23 cellular contexts compared by ENCODE assay signal in genomic region chr11:71115770-71116434, GRCh38.
A peak's percentile ranks its signal among the peaks of the same experiment; 100 is the strongest.
DNase-seq lines count a peak whose midpoint lies in the region; ATAC-seq, FAIRE-seq and TF ChIP-seq lines count a peak whose summit lies in the region.
"Had no signal": no experiment of that assay in that cellular context is flagged by ENCODE, and none has a peak within 500 bp of the region (broad histone marks: within the 10 kb centered on the region; RNA-seq: fewer than 3 reads in every experiment).

No MANE protein-coding gene starts in this region.

- peaks cover 16% of the 10 kb centered on the region; the same call in 2 of the 3 replicates for H3K4me1 ChIP-seq in A549
- peaks cover 17% of the 10 kb centered on the region for H3K4me1 ChIP-seq in neural progenitor cell

- H3K27ac ChIP-seq in A549 (no peak overlapping the region), neural progenitor cell (no peak overlapping the region)
- H3K27ac ChIP-seq: C4-2B had no signal

- WGBS in A549 (ENCODE audit: missing lambda C conversion rate), result 90% methylated on average over 12 of the region's 12 CpGs

- no peaks in the 10 kb centered on the region for H3K27me3 ChIP-seq in neural progenitor cell

- DNase-seq in A549 (ENCODE audit: low read depth in 1 of 2, low spot score in 1 of 2) (no peak), DMS79 (lab: John Stamatoyannopoulos, UW) (peak; percentile 89), MV-4-11 (lab: John Stamatoyannopoulos, UW) (peak; percentile 84), fibroblast of mammary gland (ENCODE audit: low read depth) (peak; percentile 8), NCI-H446 treated with DMSO at 0.1 percent for 48 hours (lab: John Stamatoyannopoulos, UW) (no peak), D721Med (ENCODE audit: insufficient read length, low spot score) (no peak), neural progenitor cell (ENCODE audit: low spot score) (no peak)
- no peak for DNase-seq in stimulated activated naive CD4-positive, alpha-beta T cell treated with Interleukin-2 at 50 U/mL for 16 hours (lab: John Stamatoyannopoulos, UW)
- DNase-seq: GDM1, KBM-7, NCI-H1092, NCI-H1436 treated with DMSO at 0.1 percent for 48 hours, NCI-H2029, NCI-H2171 treated with DMSO at 0.1 percent for 48 hours, NCI-H446, NCI-H748 treated with DMSO at 0.1 percent for 48 hours, PC-3, SHP77 treated with DMSO at 0.1 percent for 48 hours, T-helper 1 cell had no signal

- no peak for TF ChIP-seq POLR2A in A549 (IDR thresholded peaks at IDR 0.05; ENCODE audit: low read length)

- CTCF ChIA-PET in A549 (lab: Yijun Ruan, JAX), result interaction anchor here (0.9 to 1.0 kb wide), 3 partner anchors 213 to 258 kb away, joined by 3 read pairs; no protein-coding TSS in a partner anchor

- no peak for TF ChIP-seq EP300 in A549 (IDR thresholded peaks at IDR 0.05)

- peaks cover 19% of the 10 kb centered on the region for H3K4me1 Mint-ChIP-seq in neural progenitor cell

- no peak for TF ChIP-seq RAD21 in A549 (conservative IDR thresholded peaks at IDR 0.05 in 1 of 2, IDR thresholded peaks at IDR 0.05 in 1 of 2)

- no peaks in the 10 kb centered on the region for H3K79me2 ChIP-seq in neural progenitor cell (ENCODE audit: low read depth)

- ATAC-seq in A549, result no peak
- ATAC-seq: GM23338, PC-3, SK-N-SH treated with all-trans-retinoic acid at 6 μM for 48 hours had no signal

- FAIRE-seq in A549 (lab: Jason Lieb, UNC) (no peak), D721Med (lab: Jason Lieb, UNC) (no peak)
- FAIRE-seq: GM19239 had no signal

- TF ChIP-seq CTCF in A549 (IDR thresholded peaks at IDR 0.05) (no peak), fibroblast of mammary gland (conservative IDR thresholded peaks at IDR 0.05; ENCODE audit: control insufficient read depth, insufficient read depth, low read depth, low read length) (no peak), D721Med (IDR thresholded peaks at IDR 0.05; ENCODE audit: insufficient read depth, missing control alignments) (no peak), neural progenitor cell (IDR thresholded peaks at IDR 0.05) (no peak)

- H4K20me1 ChIP-seq in neural progenitor cell (ENCODE audit: low read depth), result no peaks in the 10 kb centered on the region

- H3K36me3 ChIP-seq in neural progenitor cell, result no peaks in the 10 kb centered on the region

- no peak overlapping the region for H2AFZ ChIP-seq in neural progenitor cell (replicated peaks)
- H2AFZ ChIP-seq: GM23338 had no signal

- H3K9ac ChIP-seq in neural progenitor cell, result no peak overlapping the region

- H3K4me3 ChIP-seq in A549 (no peak overlapping the region), fibroblast of mammary gland (ENCODE audit: control insufficient read depth, low read depth, low read length) (no peak overlapping the region), neural progenitor cell (no peak overlapping the region)
- H3K4me3 ChIP-seq: GM23338 had no signal

- H3K4me2 ChIP-seq in A549, result no peak overlapping the region
- no peak overlapping the region for H3K4me2 ChIP-seq in neural progenitor cell
- H3K4me2 ChIP-seq: GM23338 had no signal

- no peak overlapping the region for H3K4me3 Mint-ChIP-seq in neural progenitor cell
- H3K4me3 Mint-ChIP-seq: GM23338 had no signal

- H3F3A ChIP-seq in neural progenitor cell (ENCODE audit: low read depth), result peaks cover 5% of the 10 kb centered on the region

- no peaks in the 10 kb centered on the region for H3K9me3 Mint-ChIP-seq in neural progenitor cell
- H3K9me3 Mint-ChIP-seq: GM23338 had no signal

- no peak overlapping the region for H3K27ac Mint-ChIP-seq in neural progenitor cell
- H3K27ac Mint-ChIP-seq: GM23338 had no signal

- no peaks in the 10 kb centered on the region for H3K36me3 Mint-ChIP-seq in neural progenitor cell

- POLR2A ChIA-PET in A549 (lab: Yijun Ruan, JAX), result no interaction called here

- H3K9me3 ChIP-seq in A549 (no peaks in the 10 kb centered on the region), neural progenitor cell (ENCODE audit: low read depth) (no peaks in the 10 kb centered on the region)

- peaks cover 4% of the 10 kb centered on the region for H3K27me3 Mint-ChIP-seq in neural progenitor cell (ENCODE audit: insufficient read depth, low read depth)

TF ChIP-seq in A549, 52 proteins besides CTCF, POLR2A, EP300 and RAD21:
- no peak for TF ChIP-seq CBX2 (IDR thresholded peaks at IDR 0.05; ENCODE audit: borderline replicate concordance, low read depth)
- no peak for TF ChIP-seq RCOR1 (IDR thresholded peaks at IDR 0.05; ENCODE audit: low read depth, low read length)
- TF ChIP-seq, protein P1, sequence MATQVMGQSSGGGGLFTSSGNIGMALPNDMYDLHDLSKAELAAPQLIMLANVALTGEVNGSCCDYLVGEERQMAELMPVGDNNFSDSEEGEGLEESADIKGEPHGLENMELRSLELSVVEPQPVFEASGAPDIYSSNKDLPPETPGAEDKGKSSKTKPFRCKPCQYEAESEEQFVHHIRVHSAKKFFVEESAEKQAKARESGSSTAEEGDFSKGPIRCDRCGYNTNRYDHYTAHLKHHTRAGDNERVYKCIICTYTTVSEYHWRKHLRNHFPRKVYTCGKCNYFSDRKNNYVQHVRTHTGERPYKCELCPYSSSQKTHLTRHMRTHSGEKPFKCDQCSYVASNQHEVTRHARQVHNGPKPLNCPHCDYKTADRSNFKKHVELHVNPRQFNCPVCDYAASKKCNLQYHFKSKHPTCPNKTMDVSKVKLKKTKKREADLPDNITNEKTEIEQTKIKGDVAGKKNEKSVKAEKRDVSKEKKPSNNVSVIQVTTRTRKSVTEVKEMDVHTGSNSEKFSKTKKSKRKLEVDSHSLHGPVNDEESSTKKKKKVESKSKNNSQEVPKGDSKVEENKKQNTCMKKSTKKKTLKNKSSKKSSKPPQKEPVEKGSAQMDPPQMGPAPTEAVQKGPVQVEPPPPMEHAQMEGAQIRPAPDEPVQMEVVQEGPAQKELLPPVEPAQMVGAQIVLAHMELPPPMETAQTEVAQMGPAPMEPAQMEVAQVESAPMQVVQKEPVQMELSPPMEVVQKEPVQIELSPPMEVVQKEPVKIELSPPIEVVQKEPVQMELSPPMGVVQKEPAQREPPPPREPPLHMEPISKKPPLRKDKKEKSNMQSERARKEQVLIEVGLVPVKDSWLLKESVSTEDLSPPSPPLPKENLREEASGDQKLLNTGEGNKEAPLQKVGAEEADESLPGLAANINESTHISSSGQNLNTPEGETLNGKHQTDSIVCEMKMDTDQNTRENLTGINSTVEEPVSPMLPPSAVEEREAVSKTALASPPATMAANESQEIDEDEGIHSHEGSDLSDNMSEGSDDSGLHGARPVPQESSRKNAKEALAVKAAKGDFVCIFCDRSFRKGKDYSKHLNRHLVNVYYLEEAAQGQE (IDR thresholded peaks at IDR 0.05), result no peak
- 0 out of 2 replicates have a peak, but pooled peaks have one; percentile 31 for TF ChIP-seq KDM1A (IDR thresholded peaks at IDR 0.05; ENCODE audit: low read depth)
- TF ChIP-seq CHD2 (IDR thresholded peaks at IDR 0.05; ENCODE audit: low read length, partially characterized antibody), result no peak

Comparison
In these comparisons a context has a peak if more than half of its experiments do, and no peak if none do; other contexts are left out.
1. DNase-seq: peak in DMS79 (single experiment), MV-4-11 (single experiment) and fibroblast of mammary gland (single experiment); none in A549 (0 of 2), NCI-H446 treated with DMSO at 0.1 percent for 48 hours (single experiment), D721Med (single experiment), stimulated activated naive CD4-positive, alpha-beta T cell treated with Interleukin-2 at 50 U/mL for 16 hours (single experiment) and neural progenitor cell (single experiment).